In the genomic region with DNA sequence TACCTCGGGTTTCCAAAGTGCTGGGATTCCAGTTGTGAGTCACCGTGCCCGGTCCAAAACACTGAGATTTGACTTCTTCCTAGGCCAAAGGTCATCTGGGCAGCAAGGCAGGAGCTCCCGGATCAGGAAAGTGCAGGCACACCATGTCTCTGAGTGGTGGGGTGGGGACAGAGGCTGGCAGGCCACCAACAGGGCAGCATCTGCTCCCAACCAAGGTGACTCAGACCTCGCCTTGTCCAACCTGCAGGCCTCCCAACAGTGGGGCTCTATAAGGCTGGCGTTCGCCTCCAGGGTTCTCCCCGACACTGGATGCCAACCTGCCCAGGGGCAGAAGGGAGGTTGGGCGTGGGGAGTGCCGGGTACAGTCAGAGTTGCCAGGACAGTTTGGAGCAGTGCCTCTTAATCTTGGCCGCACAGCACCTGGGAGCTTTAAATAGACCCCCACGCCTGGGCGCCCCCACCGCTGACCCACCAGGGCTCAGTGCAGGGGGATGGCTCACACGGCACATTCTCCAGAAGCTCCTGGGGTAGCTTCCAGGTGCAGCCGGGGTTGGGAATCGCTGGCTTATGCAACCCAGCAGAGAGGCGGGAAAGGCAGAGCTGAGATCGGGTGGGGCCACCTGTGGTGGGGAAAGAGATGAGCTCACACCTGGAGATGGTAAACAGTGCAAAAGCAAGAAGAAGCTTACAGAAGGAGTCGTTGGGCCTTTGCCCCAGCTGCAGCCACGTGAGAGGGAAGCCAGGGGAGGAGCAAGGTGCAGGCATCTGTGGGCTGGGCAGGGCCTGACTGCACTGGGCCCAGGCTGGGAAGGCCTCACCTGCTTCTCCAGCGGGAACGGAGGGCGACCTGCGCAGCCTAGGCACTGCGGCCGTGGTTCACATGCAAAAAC, we compare ENCODE assay signal across 15 cellular contexts. TPM values are rescaled to one million over a fixed set of nuclear protein-coding genes. Genes with fewer than 3 reads are reported as not detected.
DNase-seq lines count a peak whose midpoint lies in the region; ATAC-seq, FAIRE-seq and TF ChIP-seq lines count a peak whose summit lies in the region.
"Had no signal": no experiment of that assay in that cellular context is flagged by ENCODE, and none has a peak within 500 bp of the region (broad histone marks: within the 10 kb centered on the region; RNA-seq: fewer than 3 reads in every experiment).

No MANE protein-coding gene starts in this region.

- FAIRE-seq in kidney (lab: Jason Lieb, UNC): no peak

- no peaks in the 10 kb centered on the region for H3K9me3 ChIP-seq in Peyer's patch
- H3K9me3 ChIP-seq in kidney (ENCODE audit: control insufficient read depth in 1 of 2, low read length in 2 of 2): peaks cover 0 to 3% of the 10 kb centered on the region in 2 donors
- no peaks in the 10 kb centered on the region for H3K9me3 ChIP-seq in transverse colon
- H3K9me3 ChIP-seq: thoracic aorta had no signal

- TF ChIP-seq POLR2A in Peyer's patch (IDR thresholded peaks at IDR 0.05): peak; percentile 31 to 67
- peak; percentile 82 for TF ChIP-seq POLR2A in transverse colon (IDR thresholded peaks at IDR 0.05)

- intact Hi-C loops in activated CD4-positive, alpha-beta T cell treated with anti-CD3 and anti-CD28 coated beads for 36 hours (cut with DNase I, micrococcal nuclease): no loop called here
- intact Hi-C loops in kidney (cut with DNase I): no loop called here
- intact Hi-C loops in transverse colon (cut with DNase I; ENCODE audit: low total_unique reads): loop anchor here (5.0 kb wide), 1 partner anchor 1149 kb away; no protein-coding TSS in a partner anchor

- peaks cover 4% of the 10 kb centered on the region for H3K4me1 Mint-ChIP-seq in activated CD4-positive, alpha-beta T cell treated with anti-CD3 and anti-CD28 coated beads, Interleukin-2, amount 10 ng/mL, durations not matched to agents 7 days and 5 days
- H3K4me1 Mint-ChIP-seq in activated CD4-positive, alpha-beta T cell treated with anti-CD3 and anti-CD28 coated beads for 36 hours: peaks cover 2% of the 10 kb centered on the region
- no peaks in the 10 kb centered on the region for H3K4me1 Mint-ChIP-seq in immature natural killer cell

- H3K36me3 Mint-ChIP-seq in activated CD4-positive, alpha-beta T cell treated with anti-CD3 and anti-CD28 coated beads, Interleukin-2, amount 10 ng/mL, durations not matched to agents 7 days and 5 days (ENCODE audit: low read depth): no peaks in the 10 kb centered on the region
- no peaks in the 10 kb centered on the region for H3K36me3 Mint-ChIP-seq in activated CD4-positive, alpha-beta T cell treated with anti-CD3 and anti-CD28 coated beads for 36 hours (ENCODE audit: low read depth)
- no peaks in the 10 kb centered on the region for H3K36me3 Mint-ChIP-seq in immature natural killer cell

- H3K27me3 Mint-ChIP-seq in activated CD4-positive, alpha-beta T cell treated with anti-CD3 and anti-CD28 coated beads, Interleukin-2, amount 10 ng/mL, durations not matched to agents 7 days and 5 days: peaks cover 6% of the 10 kb centered on the region
- H3K27me3 Mint-ChIP-seq in activated CD4-positive, alpha-beta T cell treated with anti-CD3 and anti-CD28 coated beads for 36 hours: no peaks in the 10 kb centered on the region
- peaks cover 0 to 3% (median 2%) of the 10 kb centered on the region in 3 donors for H3K27me3 Mint-ChIP-seq in immature natural killer cell (ENCODE audit: low read depth in 3 of 3)

- H3K9me3 Mint-ChIP-seq in activated CD4-positive, alpha-beta T cell treated with anti-CD3 and anti-CD28 coated beads, Interleukin-2, amount 10 ng/mL, durations not matched to agents 7 days and 5 days: peaks cover 10% of the 10 kb centered on the region
- peaks cover 2% of the 10 kb centered on the region for H3K9me3 Mint-ChIP-seq in activated CD4-positive, alpha-beta T cell treated with anti-CD3 and anti-CD28 coated beads for 36 hours (ENCODE audit: low read depth)
- H3K9me3 Mint-ChIP-seq in immature natural killer cell: no peaks in the 10 kb centered on the region
- H3K9me3 Mint-ChIP-seq: effector memory CD8-positive, alpha-beta T cell had no signal

- H3K36me3 ChIP-seq in Peyer's patch (no peaks in the 10 kb centered on the region), kidney (ENCODE audit: control insufficient read depth in 1 of 2, insufficient read depth in 2 of 2, low read length in 2 of 2) (no peaks in the 10 kb centered on the region), transverse colon (no peaks in the 10 kb centered on the region)
- H3K36me3 ChIP-seq: heart left ventricle, right atrium auricular region, thoracic aorta had no signal

- H3K4me3 ChIP-seq in Peyer's patch: peak overlapping the region in 2 of 4 donors; percentile 28 to 41
- no peak overlapping the region for H3K4me3 ChIP-seq in kidney (ENCODE audit: low read length in 2 of 2)
- peak overlapping the region in 1 of 4 donors; percentile 12 for H3K4me3 ChIP-seq in transverse colon
- H3K4me3 ChIP-seq: heart left ventricle, right atrium auricular region, thoracic aorta had no signal

- peak overlapping the region; percentile 25 for H3K27ac Mint-ChIP-seq in activated CD4-positive, alpha-beta T cell treated with anti-CD3 and anti-CD28 coated beads, Interleukin-2, amount 10 ng/mL, durations not matched to agents 7 days and 5 days
- H3K27ac Mint-ChIP-seq in activated CD4-positive, alpha-beta T cell treated with anti-CD3 and anti-CD28 coated beads for 36 hours: no peak overlapping the region
- H3K27ac Mint-ChIP-seq in immature natural killer cell: no peak overlapping the region
- H3K27ac Mint-ChIP-seq: effector memory CD8-positive, alpha-beta T cell had no signal

- ATAC-seq in activated CD4-positive, alpha-beta T cell treated with anti-CD3 and anti-CD28 coated beads for 36 hours: no peak
- no peak for ATAC-seq in GM18907 (IDR thresholded peaks at IDR 0.05; ENCODE audit: unreplicated experiment)
- ATAC-seq: effector memory CD8-positive, alpha-beta T cell had no signal

- TF ChIP-seq CTCF in Peyer's patch (IDR thresholded peaks at IDR 0.05): peak in 2 of 6 experiments; percentile 16 to 32
- no peak for TF ChIP-seq CTCF in kidney (IDR thresholded peaks at IDR 0.05; ENCODE audit: borderline replicate concordance, extremely low read depth, insufficient read depth)
- TF ChIP-seq CTCF in transverse colon (IDR thresholded peaks at IDR 0.05): peak in 2 of 5 experiments; percentile 30 to 31

- H3K27ac ChIP-seq in Peyer's patch (peak overlapping the region in 3 of 4 donors; percentile 78 to 99 (median 98)), kidney (ENCODE audit: low read depth in 2 of 2, low read length in 2 of 2) (peak overlapping the region in 1 of 2 donors; percentile 9), transverse colon (peak overlapping the region; percentile 91 to 95 (median 92))
- H3K27ac ChIP-seq: heart left ventricle, HL-60, right atrium auricular region, thoracic aorta had no signal

- H3K27me3 ChIP-seq in Peyer's patch (no peaks in the 10 kb centered on the region), transverse colon (no peaks in the 10 kb centered on the region)
- H3K27me3 ChIP-seq: right atrium auricular region had no signal

- CTCF ChIA-PET in activated CD4-positive, alpha-beta T cell treated with anti-CD3 and anti-CD28 coated beads, Interleukin-2, amount 10 ng/mL, durations not matched to agents 7 days and 5 days (lab: Charles Lee): interaction anchor here (1.3 kb wide), 1 partner anchor 14 kb away, joined by 3 read pairs; no protein-coding TSS in a partner anchor
- CTCF ChIA-PET in activated CD4-positive, alpha-beta T cell treated with anti-CD3 and anti-CD28 coated beads for 36 hours (lab: Charles Lee): interaction anchor here (0.8 kb wide), 1 partner anchor 11 kb away, joined by 3 read pairs; the partner anchor contains the start of gene CALML5

- peak; percentile 66 for TF ChIP-seq EP300 in transverse colon (IDR thresholded peaks at IDR 0.05; ENCODE audit: low read depth)

- DNase-seq in activated CD4-positive, alpha-beta T cell treated with anti-CD3 and anti-CD28 coated beads, Interleukin-2, amount 10 ng/mL, durations not matched to agents 7 days and 5 days: no peak
- no peak for DNase-seq in activated CD4-positive, alpha-beta T cell treated with anti-CD3 and anti-CD28 coated beads for 36 hours
- DNase-seq in Peyer's patch (peak in 2 of 3 donors; percentile 92 to 93), kidney (peak; percentile 67), transverse colon (peak; percentile 91), immature natural killer cell (no peak), H4 (ENCODE audit: low spot score) (no peak)
- DNase-seq: activated CD8-positive, alpha-beta memory T cell treated with anti-CD3 and anti-CD28 coated beads, Interleukin-2, amount 50 U/mL, for 48 hours; amygdala; effector memory CD8-positive, alpha-beta T cell; heart left ventricle had no signal

- no peak overlapping the region for H3K4me3 Mint-ChIP-seq in activated CD4-positive, alpha-beta T cell treated with anti-CD3 and anti-CD28 coated beads, Interleukin-2, amount 10 ng/mL, durations not matched to agents 7 days and 5 days
- no peak overlapping the region for H3K4me3 Mint-ChIP-seq in activated CD4-positive, alpha-beta T cell treated with anti-CD3 and anti-CD28 coated beads for 36 hours
- H3K4me3 Mint-ChIP-seq in immature natural killer cell: no peak overlapping the region
- H3K4me3 Mint-ChIP-seq: effector memory CD8-positive, alpha-beta T cell had no signal

- H3K9ac ChIP-seq in kidney (ENCODE audit: low read length in 2 of 2): no peak overlapping the region

- 67 to 70% methylated on average over 2 to 24 of the region's 27 CpGs for WGBS in transverse colon (ENCODE audit: low coverage in 1 of 2), 2 donors

- H3K4me1 ChIP-seq in Peyer's patch: no peaks in the 10 kb centered on the region
- H3K4me1 ChIP-seq in kidney (ENCODE audit: control insufficient read depth in 1 of 2, insufficient read depth in 1 of 2, low read depth in 1 of 2, low read length in 2 of 2): no peaks in the 10 kb centered on the region
- H3K4me1 ChIP-seq in transverse colon: peaks cover 0 to 17% (median 8%) of the 10 kb centered on the region in 4 donors
- H3K4me1 ChIP-seq: heart left ventricle, right atrium auricular region had no signal

- in situ Hi-C loops in transverse colon (cut with MboI; ENCODE audit: low pct_ligation_motif_present in 1 of 4, low pct_unique_long_range_greater_than_20kb in 1 of 4, low sequenced_read_pairs in 3 of 4): no loop called here

- POLR2A ChIA-PET in activated CD4-positive, alpha-beta T cell treated with anti-CD3 and anti-CD28 coated beads, Interleukin-2, amount 10 ng/mL, durations not matched to agents 7 days and 5 days (lab: Charles Lee): no interaction called here
- POLR2A ChIA-PET in activated CD4-positive, alpha-beta T cell treated with anti-CD3 and anti-CD28 coated beads for 36 hours (lab: Charles Lee): no interaction called here

RNA-seq across cellular contexts. Expression of gene CALML5, which starts 10.9 kb away (rescaled TPM):
- not detected for total RNA-seq in activated CD4-positive, alpha-beta T cell treated with anti-CD3 and anti-CD28 coated beads, Interleukin-2, amount 10 ng/mL, durations not matched to agents 7 days and 5 days
- total RNA-seq in activated CD4-positive, alpha-beta T cell treated with anti-CD3 and anti-CD28 coated beads for 36 hours: not detected
- total RNA-seq in Peyer's patch: not detected
- not detected for total RNA-seq in kidney
- not detected for polyA plus RNA-seq in kidney (ENCODE audit: insufficient read depth, low read depth, low replicate concordance)
- not detected for total RNA-seq in transverse colon
- polyA plus RNA-seq in immature natural killer cell: not detected
- total RNA-seq in H4 (2014; rRNA removed; shearing (Covaris generic)): not detected in 2 replicates
- total RNA-seq: heart left ventricle, right atrium auricular region had no signal
- polyA plus RNA-seq: heart left ventricle had no signal

RNA-seq across cellular contexts. Expression of gene CALML3, which starts 36.2 kb away (rescaled TPM):
- total RNA-seq in activated CD4-positive, alpha-beta T cell treated with anti-CD3 and anti-CD28 coated beads, Interleukin-2, amount 10 ng/mL, durations not matched to agents 7 days and 5 days: not detected
- total RNA-seq in activated CD4-positive, alpha-beta T cell treated with anti-CD3 and anti-CD28 coated beads for 36 hours: not detected
- total RNA-seq in Peyer's patch: not detected
- not detected for total RNA-seq in kidney
- polyA plus RNA-seq in kidney (ENCODE audit: insufficient read depth, low read depth, low replicate concordance): 15.9 TPM
- not detected for total RNA-seq in transverse colon
- not detected for polyA plus RNA-seq in immature natural killer cell
- total RNA-seq in H4 (2014; rRNA removed; shearing (Covaris generic)): not detected in 2 replicates
- total RNA-seq: heart left ventricle, right atrium auricular region, thoracic aorta had no signal

Comparison
In these comparisons a context has a peak if more than half of its experiments do, and no peak if none do; other contexts are left out.
1. DNase-seq: peak in Peyer's patch (2 of 3), kidney (single experiment) and transverse colon (single experiment); none in activated CD4-positive, alpha-beta T cell treated with anti-CD3 and anti-CD28 coated beads, Interleukin-2, amount 10 ng/mL, durations not matched to agents 7 days and 5 days (single experiment), activated CD4-positive, alpha-beta T cell treated with anti-CD3 and anti-CD28 coated beads for 36 hours (single experiment), immature natural killer cell (0 of 3) and H4 (single experiment).